Comparison of ENCODE assay signal across 1 cellular context in the genomic region with DNA sequence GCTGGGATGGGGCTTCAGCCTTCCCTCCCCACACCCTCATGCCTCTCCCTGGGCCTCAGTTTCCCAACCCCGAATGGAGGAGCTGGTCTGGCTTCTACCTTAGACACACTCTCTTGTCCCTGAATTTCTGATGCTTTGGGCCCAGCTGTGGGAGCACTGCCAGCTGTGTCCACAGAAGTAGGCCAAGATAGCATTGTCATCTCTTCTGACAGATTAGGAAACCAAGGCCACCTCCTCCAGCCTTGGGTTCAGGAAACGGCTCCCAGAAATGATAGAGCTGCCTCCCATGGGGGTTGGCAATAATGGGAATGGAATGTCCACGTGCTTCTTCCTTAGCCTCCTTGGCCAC.
TF ChIP-seq lines count a peak whose summit lies in the region.

No MANE protein-coding gene starts in this region.

TF ChIP-seq in HCT116, 20 proteins besides CTCF, POLR2A, EP300 and RAD21 (continued from another document):
- no peak for TF ChIP-seq TCF7L2 (IDR thresholded peaks at IDR 0.05; ENCODE audit: borderline replicate concordance, extremely low read depth, insufficient read depth, insufficient read length)
